ENCODE assay signal across 28 cellular contexts in genomic region chr4:163988391-163988790, GRCh38.
DNase-seq lines count a peak whose midpoint lies in the region; ATAC-seq and TF ChIP-seq lines count a peak whose summit lies in the region.
"Had no signal": no experiment of that assay in that cellular context is flagged by ENCODE, and none has a peak within 500 bp of the region (broad histone marks: within the 10 kb centered on the region; RNA-seq: fewer than 3 reads in every experiment).

No MANE protein-coding gene starts in this region.

- no peaks in the 10 kb centered on the region for H3K27me3 ChIP-seq in left ventricle myocardium inferior (ENCODE audit: low read depth)
- no peaks in the 10 kb centered on the region for H3K27me3 ChIP-seq in effector memory CD4-positive, alpha-beta T cell (replicated peaks; ENCODE audit: control insufficient read depth, insufficient read depth, low read length, poor library complexity, severe bottlenecking)

- H3K27me3 Mint-ChIP-seq in WTC11 (ENCODE audit: low read depth): no peaks in the 10 kb centered on the region
- H3K27me3 Mint-ChIP-seq: B cell had no signal

- CTCF ChIA-PET in WTC11 (lab: Charles Lee): no interaction called here

- no peaks in the 10 kb centered on the region for H3K9me3 Mint-ChIP-seq in WTC11
- H3K9me3 Mint-ChIP-seq: CD8-positive, alpha-beta T cell; IgD-negative memory B cell had no signal

- H3K27ac ChIP-seq in left ventricle myocardium inferior (replicated peaks): no peak overlapping the region
- no peak overlapping the region for H3K27ac ChIP-seq in effector memory CD4-positive, alpha-beta T cell (ENCODE audit: insufficient read depth, low read length, poor library complexity, severe bottlenecking)
- H3K27ac ChIP-seq: 22Rv1, C4-2B, GM23248, HL-60, KMS-11 had no signal

- DNase-seq in Right ventricle myocardium inferior (ENCODE audit: missing footprints): peak; percentile 23
- no peak for DNase-seq in left ventricle myocardium inferior
- no peak for DNase-seq in WTC11 (ENCODE audit: low spot score)
- DNase-seq in left kidney (ENCODE audit: low read depth, low spot score): peak; percentile 5
- DNase-seq in GF-D8 (lab: John Stamatoyannopoulos, UW): no peak
- no peak for DNase-seq in effector memory CD4-positive, alpha-beta T cell
- no peak for DNase-seq in SK-N-DZ (ENCODE audit: low spot score)
- DNase-seq: CD8-positive, alpha-beta T cell; DMS79 treated with DMSO at 0.1 percent for 48 hours; GM23248; HFFc6; NCI-H1048; NCI-H1694; NCI-H2029 treated with DMSO at 0.1 percent for 48 hours; NCI-H2171; NCI-H226; NCI-H510A; NCI-H748 treated with DMSO at 0.1 percent for 48 hours; RPMI8226; SHP77 had no signal

- no peaks in the 10 kb centered on the region for H3K36me3 ChIP-seq in left ventricle myocardium inferior
- no peaks in the 10 kb centered on the region for H3K36me3 ChIP-seq in effector memory CD4-positive, alpha-beta T cell (ENCODE audit: control insufficient read depth, insufficient read depth, low read length)
- H3K36me3 ChIP-seq: HAP-1 had no signal

- H3K4me1 Mint-ChIP-seq in WTC11: peaks cover 30% of the 10 kb centered on the region
- H3K4me1 Mint-ChIP-seq: B cell, IgD-negative memory B cell had no signal

- no peak for ATAC-seq in Right ventricle myocardium inferior
- peak; percentile 28; the same call in 1 of the 2 replicates for ATAC-seq in WTC11
- ATAC-seq in HG02938 (IDR thresholded peaks at IDR 0.05; ENCODE audit: unreplicated experiment): no peak
- ATAC-seq: CD8-positive, alpha-beta T cell had no signal

- POLR2A ChIA-PET in WTC11 (lab: Charles Lee): no interaction called here

- intact Hi-C loops in Right ventricle myocardium inferior (cut with DNase I): no loop called here
- intact Hi-C loops in left ventricle myocardium inferior (cut with micrococcal nuclease): no loop called here

- H3K4me3 ChIP-seq in left ventricle myocardium inferior: no peak overlapping the region
- no peak overlapping the region for H3K4me3 ChIP-seq in effector memory CD4-positive, alpha-beta T cell (ENCODE audit: insufficient read depth, low read depth, low read length, poor library complexity, severe bottlenecking)
- H3K4me3 ChIP-seq: GM23248, HAP-1 had no signal

- H3K27ac Mint-ChIP-seq in WTC11: no peak overlapping the region
- H3K27ac Mint-ChIP-seq: B cell; CD8-positive, alpha-beta T cell; HFFc6; IgD-negative memory B cell had no signal

- no peak overlapping the region for H3K4me3 Mint-ChIP-seq in WTC11
- H3K4me3 Mint-ChIP-seq: B cell; CD8-positive, alpha-beta T cell; HFFc6; IgD-negative memory B cell had no signal

- no peaks in the 10 kb centered on the region for H3K9me3 ChIP-seq in left ventricle myocardium inferior (replicated peaks)
- H3K9me3 ChIP-seq in effector memory CD4-positive, alpha-beta T cell (ENCODE audit: control insufficient read depth, low read length): no peaks in the 10 kb centered on the region
- H3K9me3 ChIP-seq: HAP-1 had no signal

- H3K4me1 ChIP-seq in left ventricle myocardium inferior: no peaks in the 10 kb centered on the region
- no peaks in the 10 kb centered on the region for H3K4me1 ChIP-seq in effector memory CD4-positive, alpha-beta T cell (ENCODE audit: control insufficient read depth, insufficient read depth, low read length, poor library complexity, severe bottlenecking)

- H3K36me3 Mint-ChIP-seq in WTC11: no peaks in the 10 kb centered on the region
- H3K36me3 Mint-ChIP-seq: CD8-positive, alpha-beta T cell; IgD-negative memory B cell had no signal

- no peak for TF ChIP-seq CTCF in left ventricle myocardium inferior (IDR thresholded peaks at IDR 0.05; ENCODE audit: borderline replicate concordance)
- TF ChIP-seq CTCF in WTC11 (IDR thresholded peaks at IDR 0.05): no peak

TF ChIP-seq in WTC11, 78 proteins besides CTCF, POLR2A, EP300 and RAD21:
- TF ChIP-seq HMGA2 (CRISPR knock-in tag; IDR thresholded peaks at IDR 0.05) (no peak), FOXP1 (CRISPR knock-in tag; IDR thresholded peaks at IDR 0.05; ENCODE audit: borderline replicate concordance) (no peak), ZNF532 (CRISPR knock-in tag; IDR thresholded peaks at IDR 0.05; ENCODE audit: borderline replicate concordance) (no peak)

Comparison
In these comparisons a context has a peak if more than half of its experiments do, and no peak if none do; other contexts are left out.
1. DNase-seq: peak in Right ventricle myocardium inferior (single experiment) and left kidney (single experiment); none in left ventricle myocardium inferior (single experiment), WTC11 (single experiment), GF-D8 (single experiment), effector memory CD4-positive, alpha-beta T cell (0 of 3) and SK-N-DZ (single experiment).